Comparison of ENCODE assay signal across 1 cellular context in the genomic region with DNA sequence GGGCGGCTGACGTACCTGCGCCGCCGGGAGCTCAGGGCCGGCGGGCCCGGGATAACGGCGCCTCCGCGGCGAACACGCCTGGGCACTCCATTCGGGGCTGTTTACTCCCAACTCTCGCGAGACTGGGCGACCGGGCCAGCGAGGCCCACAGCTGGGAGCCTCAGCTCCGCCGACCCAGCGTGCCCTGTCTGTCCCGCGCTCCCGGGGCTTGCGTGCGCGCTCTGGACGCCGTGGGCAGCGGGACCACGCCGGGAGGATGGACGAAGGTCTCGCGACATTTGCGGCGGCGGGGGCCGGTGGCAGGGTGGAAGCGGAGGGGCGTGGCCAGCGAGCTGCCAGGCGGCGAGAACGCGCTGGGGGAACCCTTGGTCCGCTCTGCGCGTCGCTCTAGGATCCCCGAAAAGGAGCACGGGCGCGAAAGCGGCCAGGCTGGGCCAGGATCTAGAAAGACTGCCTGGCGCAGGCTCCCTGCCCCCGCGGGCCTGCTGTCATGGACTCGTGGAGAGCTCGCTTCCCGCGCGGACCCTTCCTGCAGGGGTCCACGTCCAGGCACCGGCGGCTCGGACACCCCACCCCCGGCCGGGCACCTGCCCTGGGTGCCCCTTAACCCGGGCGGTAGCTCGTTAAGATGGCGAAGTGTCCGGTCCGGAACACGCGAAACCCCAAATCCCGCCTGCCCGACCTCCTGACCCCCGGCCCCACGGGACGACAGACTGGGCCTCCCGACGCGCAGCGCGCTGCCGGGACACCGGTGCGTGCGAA.
TF ChIP-seq lines count a peak whose summit lies in the region.

A gene (minus strand): TSS at position 223 of the 762 bp plus-strand sequence. CDS start 15,159 bp downstream, outside the sequence.

TF ChIP-seq in HepG2, 621 proteins besides CTCF, POLR2A, EP300 and RAD21 (continued from another document and continues in another):
- TF ChIP-seq TBL1XR1 (IDR thresholded peaks at IDR 0.05; ENCODE audit: borderline replicate concordance, low read length, partially characterized antibody): no peak
- no peak for TF ChIP-seq SRF (IDR thresholded peaks at IDR 0.05; ENCODE audit: low read depth, low read length)
- no peak for TF ChIP-seq GPN1 (CRISPR knock-in tag; IDR thresholded peaks at IDR 0.05; ENCODE audit: borderline replicate concordance)
- TF ChIP-seq, protein P1, sequence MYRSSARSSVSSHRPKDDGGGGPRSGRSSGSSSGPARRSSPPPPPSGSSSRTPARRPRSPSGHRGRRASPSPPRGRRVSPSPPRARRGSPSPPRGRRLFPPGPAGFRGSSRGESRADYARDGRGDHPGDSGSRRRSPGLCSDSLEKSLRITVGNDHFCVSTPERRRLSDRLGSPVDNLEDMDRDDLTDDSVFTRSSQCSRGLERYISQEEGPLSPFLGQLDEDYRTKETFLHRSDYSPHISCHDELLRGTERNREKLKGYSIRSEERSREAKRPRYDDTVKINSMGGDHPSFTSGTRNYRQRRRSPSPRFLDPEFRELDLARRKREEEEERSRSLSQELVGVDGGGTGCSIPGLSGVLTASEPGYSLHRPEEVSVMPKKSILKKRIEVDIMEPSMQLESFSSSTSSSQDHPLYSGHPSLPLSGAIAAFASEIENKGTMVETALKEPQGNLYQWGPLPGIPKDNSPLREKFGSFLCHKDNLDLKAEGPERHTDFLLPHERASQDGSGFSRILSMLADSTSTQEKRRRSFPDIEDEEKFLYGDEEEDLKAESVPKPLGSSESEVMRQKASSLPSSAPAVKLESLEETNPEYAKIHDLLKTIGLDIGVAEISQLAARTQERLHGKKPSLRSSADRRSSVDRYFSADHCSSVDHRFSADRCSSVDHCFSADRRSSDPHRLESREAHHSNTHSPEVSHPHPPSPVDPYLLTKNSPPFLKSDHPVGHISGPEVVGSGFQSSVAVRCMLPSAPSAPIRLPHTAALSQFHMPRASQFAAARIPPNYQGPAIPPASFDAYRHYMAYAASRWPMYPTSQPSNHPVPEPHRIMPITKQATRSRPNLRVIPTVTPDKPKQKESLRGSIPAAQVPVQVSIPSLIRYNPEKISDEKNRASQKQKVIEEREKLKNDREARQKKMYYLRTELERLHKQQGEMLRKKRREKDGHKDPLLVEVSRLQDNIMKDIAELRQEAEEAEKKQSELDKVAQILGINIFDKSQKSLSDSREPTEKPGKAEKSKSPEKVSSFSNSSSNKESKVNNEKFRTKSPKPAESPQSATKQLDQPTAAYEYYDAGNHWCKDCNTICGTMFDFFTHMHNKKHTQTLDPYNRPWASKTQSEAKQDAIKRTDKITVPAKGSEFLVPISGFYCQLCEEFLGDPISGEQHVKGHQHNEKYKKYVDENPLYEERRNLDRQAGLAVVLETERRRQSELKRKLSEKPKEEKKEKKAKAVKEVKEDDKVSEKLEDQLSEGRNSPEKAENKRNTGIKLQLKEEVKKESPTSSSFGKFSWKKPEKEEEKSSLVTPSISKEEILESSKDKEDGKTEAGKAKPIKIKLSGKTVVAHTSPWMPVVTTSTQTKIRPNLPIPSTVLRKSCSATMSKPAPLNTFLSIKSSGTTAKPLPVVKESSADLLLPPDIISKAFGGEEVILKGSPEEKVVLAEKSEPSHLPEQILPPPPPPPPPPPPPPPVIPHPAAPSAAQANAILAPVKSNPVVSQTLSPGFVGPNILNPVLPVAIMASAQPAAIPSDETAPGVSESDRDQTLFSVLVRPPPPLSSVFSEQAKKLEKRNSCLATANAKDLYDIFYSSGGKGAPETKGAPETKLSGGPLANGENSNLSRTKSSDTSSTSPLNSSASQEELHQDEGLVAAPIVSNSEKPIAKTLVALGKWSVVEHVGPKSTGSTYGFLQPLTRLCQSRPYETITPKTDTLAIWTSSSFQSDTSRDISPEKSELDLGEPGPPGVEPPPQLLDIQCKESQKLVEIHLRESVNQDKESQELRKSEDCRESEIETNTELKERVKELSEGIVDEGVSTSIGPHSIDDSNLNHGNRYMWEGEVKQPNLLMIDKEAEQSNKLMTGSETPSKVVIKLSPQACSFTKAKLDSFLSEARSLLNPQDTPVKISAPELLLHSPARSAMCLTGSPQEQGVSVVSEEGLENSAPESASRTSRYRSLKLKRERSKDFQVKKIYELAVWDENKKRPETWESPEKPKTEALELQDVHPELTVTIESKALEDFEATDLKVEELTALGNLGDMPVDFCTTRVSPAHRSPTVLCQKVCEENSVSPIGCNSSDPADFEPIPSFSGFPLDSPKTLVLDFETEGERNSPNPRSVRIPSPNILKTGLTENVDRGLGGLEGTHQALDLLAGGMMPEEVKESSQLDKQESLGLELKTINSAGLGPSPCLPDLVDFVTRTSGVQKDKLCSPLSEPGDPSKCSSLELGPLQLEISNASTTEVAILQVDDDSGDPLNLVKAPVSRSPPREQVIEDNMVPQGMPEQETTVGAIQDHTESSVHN (CRISPR knock-in tag; IDR thresholded peaks at IDR 0.05): no peak
- TF ChIP-seq ZNF101 (CRISPR knock-in tag; IDR thresholded peaks at IDR 0.05; ENCODE audit: borderline replicate concordance, low read depth): no peak
- TF ChIP-seq TAF1 (CRISPR knock-in tag; IDR thresholded peaks at IDR 0.05): peak; percentile 75
- peak; percentile 69; the same call in 1 of the 2 replicates for TF ChIP-seq ZNF234 (CRISPR knock-in tag; conservative IDR thresholded peaks at IDR 0.05)
- peak; percentile 92 for TF ChIP-seq ZNF567 (CRISPR knock-in tag; IDR thresholded peaks at IDR 0.05; ENCODE audit: borderline replicate concordance)
- TF ChIP-seq ZSCAN21 (CRISPR knock-in tag; IDR thresholded peaks at IDR 0.05; ENCODE audit: borderline replicate concordance): peak; percentile 74; the same call in 1 of the 2 replicates
- TF ChIP-seq, protein P2, sequence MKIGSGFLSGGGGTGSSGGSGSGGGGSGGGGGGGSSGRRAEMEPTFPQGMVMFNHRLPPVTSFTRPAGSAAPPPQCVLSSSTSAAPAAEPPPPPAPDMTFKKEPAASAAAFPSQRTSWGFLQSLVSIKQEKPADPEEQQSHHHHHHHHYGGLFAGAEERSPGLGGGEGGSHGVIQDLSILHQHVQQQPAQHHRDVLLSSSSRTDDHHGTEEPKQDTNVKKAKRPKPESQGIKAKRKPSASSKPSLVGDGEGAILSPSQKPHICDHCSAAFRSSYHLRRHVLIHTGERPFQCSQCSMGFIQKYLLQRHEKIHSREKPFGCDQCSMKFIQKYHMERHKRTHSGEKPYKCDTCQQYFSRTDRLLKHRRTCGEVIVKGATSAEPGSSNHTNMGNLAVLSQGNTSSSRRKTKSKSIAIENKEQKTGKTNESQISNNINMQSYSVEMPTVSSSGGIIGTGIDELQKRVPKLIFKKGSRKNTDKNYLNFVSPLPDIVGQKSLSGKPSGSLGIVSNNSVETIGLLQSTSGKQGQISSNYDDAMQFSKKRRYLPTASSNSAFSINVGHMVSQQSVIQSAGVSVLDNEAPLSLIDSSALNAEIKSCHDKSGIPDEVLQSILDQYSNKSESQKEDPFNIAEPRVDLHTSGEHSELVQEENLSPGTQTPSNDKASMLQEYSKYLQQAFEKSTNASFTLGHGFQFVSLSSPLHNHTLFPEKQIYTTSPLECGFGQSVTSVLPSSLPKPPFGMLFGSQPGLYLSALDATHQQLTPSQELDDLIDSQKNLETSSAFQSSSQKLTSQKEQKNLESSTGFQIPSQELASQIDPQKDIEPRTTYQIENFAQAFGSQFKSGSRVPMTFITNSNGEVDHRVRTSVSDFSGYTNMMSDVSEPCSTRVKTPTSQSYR (CRISPR knock-in tag; IDR thresholded peaks at IDR 0.05; ENCODE audit: borderline replicate concordance): no peak; the same call in 1 of the 2 replicates
- TF ChIP-seq, protein P3, sequence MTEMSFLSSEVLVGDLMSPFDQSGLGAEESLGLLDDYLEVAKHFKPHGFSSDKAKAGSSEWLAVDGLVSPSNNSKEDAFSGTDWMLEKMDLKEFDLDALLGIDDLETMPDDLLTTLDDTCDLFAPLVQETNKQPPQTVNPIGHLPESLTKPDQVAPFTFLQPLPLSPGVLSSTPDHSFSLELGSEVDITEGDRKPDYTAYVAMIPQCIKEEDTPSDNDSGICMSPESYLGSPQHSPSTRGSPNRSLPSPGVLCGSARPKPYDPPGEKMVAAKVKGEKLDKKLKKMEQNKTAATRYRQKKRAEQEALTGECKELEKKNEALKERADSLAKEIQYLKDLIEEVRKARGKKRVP (CRISPR knock-in tag; IDR thresholded peaks at IDR 0.05): no peak
- peak; percentile 69; the same call in 1 of the 2 replicates for TF ChIP-seq CCDC6 (CRISPR knock-in tag; IDR thresholded peaks at IDR 0.05)
- TF ChIP-seq ZSCAN25 (CRISPR knock-in tag; IDR thresholded peaks at IDR 0.05): no peak
- no peak for TF ChIP-seq ZNF616 (CRISPR knock-in tag; IDR thresholded peaks at IDR 0.05; ENCODE audit: low read depth)
- TF ChIP-seq, protein P4, sequence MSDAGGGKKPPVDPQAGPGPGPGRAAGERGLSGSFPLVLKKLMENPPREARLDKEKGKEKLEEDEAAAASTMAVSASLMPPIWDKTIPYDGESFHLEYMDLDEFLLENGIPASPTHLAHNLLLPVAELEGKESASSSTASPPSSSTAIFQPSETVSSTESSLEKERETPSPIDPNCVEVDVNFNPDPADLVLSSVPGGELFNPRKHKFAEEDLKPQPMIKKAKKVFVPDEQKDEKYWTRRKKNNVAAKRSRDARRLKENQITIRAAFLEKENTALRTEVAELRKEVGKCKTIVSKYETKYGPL (CRISPR knock-in tag; IDR thresholded peaks at IDR 0.05): no peak
- no peak for TF ChIP-seq ZNF260 (CRISPR knock-in tag; IDR thresholded peaks at IDR 0.05; ENCODE audit: borderline replicate concordance, low read depth)
- peak; percentile 50 for TF ChIP-seq NFYB (CRISPR knock-in tag; IDR thresholded peaks at IDR 0.05)
- peak; percentile 89 for TF ChIP-seq SAP130 (CRISPR knock-in tag; IDR thresholded peaks at IDR 0.05; ENCODE audit: low read depth)
- peak; percentile 94 for TF ChIP-seq ZNF883 (CRISPR knock-in tag; IDR thresholded peaks at IDR 0.05; ENCODE audit: not compliant biosample characterization)
- TF ChIP-seq, protein P5, sequence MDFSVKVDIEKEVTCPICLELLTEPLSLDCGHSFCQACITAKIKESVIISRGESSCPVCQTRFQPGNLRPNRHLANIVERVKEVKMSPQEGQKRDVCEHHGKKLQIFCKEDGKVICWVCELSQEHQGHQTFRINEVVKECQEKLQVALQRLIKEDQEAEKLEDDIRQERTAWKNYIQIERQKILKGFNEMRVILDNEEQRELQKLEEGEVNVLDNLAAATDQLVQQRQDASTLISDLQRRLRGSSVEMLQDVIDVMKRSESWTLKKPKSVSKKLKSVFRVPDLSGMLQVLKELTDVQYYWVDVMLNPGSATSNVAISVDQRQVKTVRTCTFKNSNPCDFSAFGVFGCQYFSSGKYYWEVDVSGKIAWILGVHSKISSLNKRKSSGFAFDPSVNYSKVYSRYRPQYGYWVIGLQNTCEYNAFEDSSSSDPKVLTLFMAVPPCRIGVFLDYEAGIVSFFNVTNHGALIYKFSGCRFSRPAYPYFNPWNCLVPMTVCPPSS (IDR thresholded peaks at IDR 0.05): no peak
- TF ChIP-seq ZNF326 (CRISPR knock-in tag; IDR thresholded peaks at IDR 0.05; ENCODE audit: borderline replicate concordance): 0 out of 2 replicates have a peak, but pooled peaks have one; percentile 48
- TF ChIP-seq NRL (CRISPR knock-in tag; IDR thresholded peaks at IDR 0.05; ENCODE audit: borderline replicate concordance): peak; percentile 91
- TF ChIP-seq, protein P6, sequence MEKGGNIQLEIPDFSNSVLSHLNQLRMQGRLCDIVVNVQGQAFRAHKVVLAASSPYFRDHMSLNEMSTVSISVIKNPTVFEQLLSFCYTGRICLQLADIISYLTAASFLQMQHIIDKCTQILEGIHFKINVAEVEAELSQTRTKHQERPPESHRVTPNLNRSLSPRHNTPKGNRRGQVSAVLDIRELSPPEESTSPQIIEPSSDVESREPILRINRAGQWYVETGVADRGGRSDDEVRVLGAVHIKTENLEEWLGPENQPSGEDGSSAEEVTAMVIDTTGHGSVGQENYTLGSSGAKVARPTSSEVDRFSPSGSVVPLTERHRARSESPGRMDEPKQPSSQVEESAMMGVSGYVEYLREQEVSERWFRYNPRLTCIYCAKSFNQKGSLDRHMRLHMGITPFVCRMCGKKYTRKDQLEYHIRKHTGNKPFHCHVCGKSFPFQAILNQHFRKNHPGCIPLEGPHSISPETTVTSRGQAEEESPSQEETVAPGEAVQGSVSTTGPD (CRISPR knock-in tag; IDR thresholded peaks at IDR 0.05): no peak
- peak; percentile 62 for TF ChIP-seq ZNF724P (CRISPR knock-in tag; IDR thresholded peaks at IDR 0.05; ENCODE audit: borderline replicate concordance)
- TF ChIP-seq JUNB (CRISPR knock-in tag; IDR thresholded peaks at IDR 0.05; ENCODE audit: borderline replicate concordance): no peak
- TF ChIP-seq, protein P7, sequence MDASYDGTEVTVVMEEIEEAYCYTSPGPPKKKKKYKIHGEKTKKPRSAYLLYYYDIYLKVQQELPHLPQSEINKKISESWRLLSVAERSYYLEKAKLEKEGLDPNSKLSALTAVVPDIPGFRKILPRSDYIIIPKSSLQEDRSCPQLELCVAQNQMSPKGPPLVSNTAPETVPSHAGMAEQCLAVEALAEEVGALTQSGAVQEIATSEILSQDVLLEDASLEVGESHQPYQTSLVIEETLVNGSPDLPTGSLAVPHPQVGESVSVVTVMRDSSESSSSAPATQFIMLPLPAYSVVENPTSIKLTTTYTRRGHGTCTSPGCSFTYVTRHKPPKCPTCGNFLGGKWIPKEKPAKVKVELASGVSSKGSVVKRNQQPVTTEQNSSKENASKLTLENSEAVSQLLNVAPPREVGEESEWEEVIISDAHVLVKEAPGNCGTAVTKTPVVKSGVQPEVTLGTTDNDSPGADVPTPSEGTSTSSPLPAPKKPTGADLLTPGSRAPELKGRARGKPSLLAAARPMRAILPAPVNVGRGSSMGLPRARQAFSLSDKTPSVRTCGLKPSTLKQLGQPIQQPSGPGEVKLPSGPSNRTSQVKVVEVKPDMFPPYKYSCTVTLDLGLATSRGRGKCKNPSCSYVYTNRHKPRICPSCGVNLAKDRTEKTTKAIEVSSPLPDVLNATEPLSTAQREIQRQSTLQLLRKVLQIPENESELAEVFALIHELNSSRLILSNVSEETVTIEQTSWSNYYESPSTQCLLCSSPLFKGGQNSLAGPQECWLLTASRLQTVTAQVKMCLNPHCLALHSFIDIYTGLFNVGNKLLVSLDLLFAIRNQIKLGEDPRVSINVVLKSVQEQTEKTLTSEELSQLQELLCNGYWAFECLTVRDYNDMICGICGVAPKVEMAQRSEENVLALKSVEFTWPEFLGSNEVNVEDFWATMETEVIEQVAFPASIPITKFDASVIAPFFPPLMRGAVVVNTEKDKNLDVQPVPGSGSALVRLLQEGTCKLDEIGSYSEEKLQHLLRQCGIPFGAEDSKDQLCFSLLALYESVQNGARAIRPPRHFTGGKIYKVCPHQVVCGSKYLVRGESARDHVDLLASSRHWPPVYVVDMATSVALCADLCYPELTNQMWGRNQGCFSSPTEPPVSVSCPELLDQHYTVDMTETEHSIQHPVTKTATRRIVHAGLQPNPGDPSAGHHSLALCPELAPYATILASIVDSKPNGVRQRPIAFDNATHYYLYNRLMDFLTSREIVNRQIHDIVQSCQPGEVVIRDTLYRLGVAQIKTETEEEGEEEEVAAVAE (CRISPR knock-in tag; IDR thresholded peaks at IDR 0.05; ENCODE audit: borderline replicate concordance): peak; percentile 54; the same call in 1 of the 2 replicates
- TF ChIP-seq, protein P8, sequence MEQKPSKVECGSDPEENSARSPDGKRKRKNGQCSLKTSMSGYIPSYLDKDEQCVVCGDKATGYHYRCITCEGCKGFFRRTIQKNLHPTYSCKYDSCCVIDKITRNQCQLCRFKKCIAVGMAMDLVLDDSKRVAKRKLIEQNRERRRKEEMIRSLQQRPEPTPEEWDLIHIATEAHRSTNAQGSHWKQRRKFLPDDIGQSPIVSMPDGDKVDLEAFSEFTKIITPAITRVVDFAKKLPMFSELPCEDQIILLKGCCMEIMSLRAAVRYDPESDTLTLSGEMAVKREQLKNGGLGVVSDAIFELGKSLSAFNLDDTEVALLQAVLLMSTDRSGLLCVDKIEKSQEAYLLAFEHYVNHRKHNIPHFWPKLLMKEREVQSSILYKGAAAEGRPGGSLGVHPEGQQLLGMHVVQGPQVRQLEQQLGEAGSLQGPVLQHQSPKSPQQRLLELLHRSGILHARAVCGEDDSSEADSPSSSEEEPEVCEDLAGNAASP (CRISPR knock-in tag; IDR thresholded peaks at IDR 0.05; ENCODE audit: borderline replicate concordance): peak; percentile 87
- peak; percentile 2; the same call in 1 of the 2 replicates for TF ChIP-seq ZNF674 (CRISPR knock-in tag; IDR thresholded peaks at IDR 0.05; ENCODE audit: low read depth)
- TF ChIP-seq SP2 (CRISPR knock-in tag; IDR thresholded peaks at IDR 0.05): peak; percentile 66; the same call in 1 of the 2 replicates
- TF ChIP-seq ARNTL (CRISPR knock-in tag; IDR thresholded peaks at IDR 0.05): no peak
